ENCODE assay signal across 8 cellular contexts in genomic region chr10:2949948-2950354, GRCh38.
DNase-seq lines count a peak whose midpoint lies in the region; ATAC-seq lines count a peak whose summit lies in the region.

No MANE protein-coding gene starts in this region.

- H3K27me3 Mint-ChIP-seq in activated CD4-positive, alpha-beta memory T cell treated with anti-CD3 and anti-CD28 coated beads, Interleukin-2, amount 10 ng/mL, durations not matched to agents 7 days and 5 days: peaks cover 37% of the 10 kb centered on the region

- no peaks in the 10 kb centered on the region for H3K36me3 Mint-ChIP-seq in activated CD4-positive, alpha-beta memory T cell treated with anti-CD3 and anti-CD28 coated beads, Interleukin-2, amount 10 ng/mL, durations not matched to agents 7 days and 5 days (ENCODE audit: low read depth)

- peaks cover 39% of the 10 kb centered on the region for H3K4me1 Mint-ChIP-seq in activated CD4-positive, alpha-beta memory T cell treated with anti-CD3 and anti-CD28 coated beads, Interleukin-2, amount 10 ng/mL, durations not matched to agents 7 days and 5 days

- H3K27ac Mint-ChIP-seq in activated CD4-positive, alpha-beta memory T cell treated with anti-CD3 and anti-CD28 coated beads, Interleukin-2, amount 10 ng/mL, durations not matched to agents 7 days and 5 days: no peak overlapping the region

- H3K9me3 Mint-ChIP-seq in activated CD4-positive, alpha-beta memory T cell treated with anti-CD3 and anti-CD28 coated beads, Interleukin-2, amount 10 ng/mL, durations not matched to agents 7 days and 5 days: no peaks in the 10 kb centered on the region

- ATAC-seq in HG03097 (IDR thresholded peaks at IDR 0.05; ENCODE audit: low FRiP score, unreplicated experiment): peak; percentile 36

- no peak overlapping the region for H3K4me3 Mint-ChIP-seq in activated CD4-positive, alpha-beta memory T cell treated with anti-CD3 and anti-CD28 coated beads, Interleukin-2, amount 10 ng/mL, durations not matched to agents 7 days and 5 days

- POLR2A ChIA-PET in activated CD4-positive, alpha-beta memory T cell treated with anti-CD3 and anti-CD28 coated beads, Interleukin-2, amount 10 ng/mL, durations not matched to agents 7 days and 5 days (lab: Charles Lee): interaction anchor here (0.9 kb wide), 1 partner anchor 116 kb away, joined by 3 read pairs; no protein-coding TSS in a partner anchor

- CTCF ChIA-PET in activated CD4-positive, alpha-beta memory T cell treated with anti-CD3 and anti-CD28 coated beads, Interleukin-2, amount 10 ng/mL, durations not matched to agents 7 days and 5 days (lab: Charles Lee): no interaction called here

- peak in 2 of 3 experiments; percentile 24 for DNase-seq in NCI-H1417 (lab: John Stamatoyannopoulos, UW)
- DNase-seq in NCI-H1417 treated with DMSO at 0.1 percent for 48 hours (lab: John Stamatoyannopoulos, UW): no peak
- DNase-seq in activated CD4-positive, alpha-beta memory T cell treated with anti-CD3 and anti-CD28 coated beads, Interleukin-2, amount 10 ng/mL, durations not matched to agents 7 days and 5 days: peak; percentile 48
- DNase-seq in stimulated activated CD8-positive, alpha-beta memory T cell treated with anti-CD3 and anti-CD28 coated beads, Interleukin-15, amount 100 ng/mL, for 48 hours (ENCODE audit: low read depth in 2 of 2): peak; percentile 14 to 54
- DNase-seq in germinal center (ENCODE audit: low spot score): no peak
- no peak for DNase-seq in D341Med (ENCODE audit: low spot score)
- no peak for DNase-seq in HUDEP-2 (lab: John Stamatoyannopoulos, UW; ENCODE audit: unreplicated experiment in 76 of 76)

Comparison
In these comparisons a context has a peak if more than half of its experiments do, and no peak if none do; other contexts are left out.
1. DNase-seq: peak in NCI-H1417 (2 of 3), activated CD4-positive, alpha-beta memory T cell treated with anti-CD3 and anti-CD28 coated beads, Interleukin-2, amount 10 ng/mL, durations not matched to agents 7 days and 5 days (single experiment) and stimulated activated CD8-positive, alpha-beta memory T cell treated with anti-CD3 and anti-CD28 coated beads, Interleukin-15, amount 100 ng/mL, for 48 hours (2 of 2); none in NCI-H1417 treated with DMSO at 0.1 percent for 48 hours (single experiment), germinal center (single experiment), D341Med (single experiment) and HUDEP-2 (0 of 76).